10 cellular contexts compared by ENCODE assay signal in genomic region chr2:74079522-74080341, GRCh38.
DNase-seq lines count a peak whose midpoint lies in the region; ATAC-seq lines count a peak whose summit lies in the region.
"Had no signal": no experiment of that assay in that cellular context is flagged by ENCODE, and none has a peak within 500 bp of the region (broad histone marks: within the 10 kb centered on the region; RNA-seq: fewer than 3 reads in every experiment).

No MANE protein-coding gene starts in this region.

- H3K4me1 Mint-ChIP-seq in activated naive CD8-positive, alpha-beta T cell (ENCODE audit: low read depth): peaks cover 2% of the 10 kb centered on the region
- peaks cover 4% of the 10 kb centered on the region for H3K4me1 Mint-ChIP-seq in activated naive CD8-positive, alpha-beta T cell treated with anti-CD3 and anti-CD28 coated beads, Interleukin-2, amount 50 U/mL, for 24 hours
- H3K4me1 Mint-ChIP-seq in activated CD8-positive, alpha-beta T cell treated with anti-CD3 and anti-CD28 coated beads, Interleukin-2, amount 10 ng/mL, durations not matched to agents 7 days and 5 days (ENCODE audit: low read depth): no peaks in the 10 kb centered on the region
- H3K4me1 Mint-ChIP-seq in activated CD4-positive, alpha-beta T cell treated with anti-CD3 and anti-CD28 coated beads, Interleukin-2, amount 10 ng/mL, durations not matched to agents 7 days and 5 days: no peaks in the 10 kb centered on the region

- no peak for ATAC-seq in activated naive CD8-positive, alpha-beta T cell treated with anti-CD3 and anti-CD28 coated beads, Interleukin-2, amount 50 U/mL, for 24 hours
- peak; percentile 61 for ATAC-seq in HG03039 (IDR thresholded peaks at IDR 0.05; ENCODE audit: unreplicated experiment)
- ATAC-seq in activated CD8-positive, alpha-beta T cell treated with anti-CD3 and anti-CD28 coated beads, Interleukin-2, amount 10 ng/mL, durations not matched to agents 7 days and 5 days: no peak

- H3K27me3 Mint-ChIP-seq in activated naive CD8-positive, alpha-beta T cell: no peaks in the 10 kb centered on the region
- H3K27me3 Mint-ChIP-seq in activated naive CD8-positive, alpha-beta T cell treated with anti-CD3 and anti-CD28 coated beads, Interleukin-2, amount 50 U/mL, for 24 hours: no peaks in the 10 kb centered on the region
- H3K27me3 Mint-ChIP-seq in activated CD8-positive, alpha-beta T cell treated with anti-CD3 and anti-CD28 coated beads, Interleukin-2, amount 10 ng/mL, durations not matched to agents 7 days and 5 days (ENCODE audit: low read depth): no peaks in the 10 kb centered on the region
- no peaks in the 10 kb centered on the region for H3K27me3 Mint-ChIP-seq in activated CD4-positive, alpha-beta T cell treated with anti-CD3 and anti-CD28 coated beads, Interleukin-2, amount 10 ng/mL, durations not matched to agents 7 days and 5 days

- no peak overlapping the region for H3K4me3 Mint-ChIP-seq in activated naive CD8-positive, alpha-beta T cell
- no peak overlapping the region for H3K4me3 Mint-ChIP-seq in activated naive CD8-positive, alpha-beta T cell treated with anti-CD3 and anti-CD28 coated beads, Interleukin-2, amount 50 U/mL, for 24 hours
- H3K4me3 Mint-ChIP-seq in activated CD8-positive, alpha-beta T cell treated with anti-CD3 and anti-CD28 coated beads, Interleukin-2, amount 10 ng/mL, durations not matched to agents 7 days and 5 days: no peak overlapping the region
- no peak overlapping the region for H3K4me3 Mint-ChIP-seq in activated CD4-positive, alpha-beta T cell treated with anti-CD3 and anti-CD28 coated beads, Interleukin-2, amount 10 ng/mL, durations not matched to agents 7 days and 5 days
- H3K4me3 Mint-ChIP-seq: nephron had no signal

- H3K27ac Mint-ChIP-seq in activated naive CD8-positive, alpha-beta T cell: peak overlapping the region; percentile 16
- H3K27ac Mint-ChIP-seq in activated naive CD8-positive, alpha-beta T cell treated with anti-CD3 and anti-CD28 coated beads, Interleukin-2, amount 50 U/mL, for 24 hours: no peak overlapping the region
- no peak overlapping the region for H3K27ac Mint-ChIP-seq in activated CD8-positive, alpha-beta T cell treated with anti-CD3 and anti-CD28 coated beads, Interleukin-2, amount 10 ng/mL, durations not matched to agents 7 days and 5 days
- no peak overlapping the region for H3K27ac Mint-ChIP-seq in activated CD4-positive, alpha-beta T cell treated with anti-CD3 and anti-CD28 coated beads, Interleukin-2, amount 10 ng/mL, durations not matched to agents 7 days and 5 days
- H3K27ac Mint-ChIP-seq: nephron had no signal

- peaks cover 2% of the 10 kb centered on the region for H3K36me3 Mint-ChIP-seq in activated naive CD8-positive, alpha-beta T cell
- peaks cover 25% of the 10 kb centered on the region for H3K36me3 Mint-ChIP-seq in activated naive CD8-positive, alpha-beta T cell treated with anti-CD3 and anti-CD28 coated beads, Interleukin-2, amount 50 U/mL, for 24 hours (ENCODE audit: low read depth)
- H3K36me3 Mint-ChIP-seq in activated CD8-positive, alpha-beta T cell treated with anti-CD3 and anti-CD28 coated beads, Interleukin-2, amount 10 ng/mL, durations not matched to agents 7 days and 5 days (ENCODE audit: low read depth): peaks cover 31% of the 10 kb centered on the region
- H3K36me3 Mint-ChIP-seq in activated CD4-positive, alpha-beta T cell treated with anti-CD3 and anti-CD28 coated beads, Interleukin-2, amount 10 ng/mL, durations not matched to agents 7 days and 5 days (ENCODE audit: low read depth): peaks cover 20% of the 10 kb centered on the region

- no peak for DNase-seq in activated naive CD8-positive, alpha-beta T cell treated with anti-CD3 and anti-CD28 coated beads, Interleukin-2, amount 50 U/mL, for 24 hours
- DNase-seq in SIG-M5 (lab: John Stamatoyannopoulos, UW) (peak; percentile 68), NCI-H2081 treated with DMSO at 0.1 percent for 48 hours (lab: John Stamatoyannopoulos, UW) (no peak)
- DNase-seq in activated CD4-positive, alpha-beta T cell treated with anti-CD3 and anti-CD28 coated beads for 4 hours: no peak
- DNase-seq in activated CD8-positive, alpha-beta T cell treated with anti-CD3 and anti-CD28 coated beads, Interleukin-2, amount 10 ng/mL, durations not matched to agents 7 days and 5 days: no peak
- DNase-seq in activated CD4-positive, alpha-beta T cell treated with anti-CD3 and anti-CD28 coated beads, Interleukin-2, amount 10 ng/mL, durations not matched to agents 7 days and 5 days: no peak
- DNase-seq: activated T-cell treated with anti-CD3 and anti-CD28 coated beads, Interleukin-2, amount 50 U/mL, for 48 hours had no signal

- CTCF ChIA-PET in activated CD8-positive, alpha-beta T cell treated with anti-CD3 and anti-CD28 coated beads, Interleukin-2, amount 10 ng/mL, durations not matched to agents 7 days and 5 days (lab: Charles Lee): interaction anchor here (1.4 to 1.7 kb wide), 3 partner anchors 172 to 256 kb away, joined by 3 to 9 read pairs (median 6); partner anchors contain the start of gene STAMBP
- CTCF ChIA-PET in activated CD4-positive, alpha-beta T cell treated with anti-CD3 and anti-CD28 coated beads, Interleukin-2, amount 10 ng/mL, durations not matched to agents 7 days and 5 days (lab: Charles Lee): interaction anchor here (0.6 to 1.4 kb wide), 2 partner anchors 11 to 24 kb away, joined by 3 read pairs; no protein-coding TSS in a partner anchor

- POLR2A ChIA-PET in activated CD8-positive, alpha-beta T cell treated with anti-CD3 and anti-CD28 coated beads, Interleukin-2, amount 10 ng/mL, durations not matched to agents 7 days and 5 days (lab: Charles Lee): no interaction called here
- POLR2A ChIA-PET in activated CD4-positive, alpha-beta T cell treated with anti-CD3 and anti-CD28 coated beads, Interleukin-2, amount 10 ng/mL, durations not matched to agents 7 days and 5 days (lab: Charles Lee): no interaction called here

- H3K9me3 Mint-ChIP-seq in activated naive CD8-positive, alpha-beta T cell (ENCODE audit: low read depth): no peaks in the 10 kb centered on the region
- H3K9me3 Mint-ChIP-seq in activated naive CD8-positive, alpha-beta T cell treated with anti-CD3 and anti-CD28 coated beads, Interleukin-2, amount 50 U/mL, for 24 hours: no peaks in the 10 kb centered on the region
- H3K9me3 Mint-ChIP-seq in activated CD8-positive, alpha-beta T cell treated with anti-CD3 and anti-CD28 coated beads, Interleukin-2, amount 10 ng/mL, durations not matched to agents 7 days and 5 days (ENCODE audit: insufficient read depth): no peaks in the 10 kb centered on the region
- H3K9me3 Mint-ChIP-seq in activated CD4-positive, alpha-beta T cell treated with anti-CD3 and anti-CD28 coated beads, Interleukin-2, amount 10 ng/mL, durations not matched to agents 7 days and 5 days: no peaks in the 10 kb centered on the region
- H3K9me3 Mint-ChIP-seq: nephron had no signal
